11 cellular contexts compared by ENCODE assay signal in genomic region chr7:115217373-115217772, GRCh38.
DNase-seq lines count a peak whose midpoint lies in the region; ATAC-seq and TF ChIP-seq lines count a peak whose summit lies in the region.
"Had no signal": no experiment of that assay in that cellular context is flagged by ENCODE, and none has a peak within 500 bp of the region (broad histone marks: within the 10 kb centered on the region; RNA-seq: fewer than 3 reads in every experiment).

No MANE protein-coding gene starts in this region.

- DNase-seq in SKM-1 (lab: John Stamatoyannopoulos, UW; ENCODE audit: unreplicated experiment) (peak; percentile 3), SKM-1 treated with dmso at 0.1 percent for 144 hours (lab: John Stamatoyannopoulos, UW; ENCODE audit: unreplicated experiment) (no peak), breast epithelium (ENCODE audit: low spot score in 2 of 2) (no peak), pons (ENCODE audit: low spot score) (peak; percentile 3), D341Med (ENCODE audit: low spot score) (no peak), mesendoderm (no peak)
- DNase-seq: activated B cell treated with CpG ODN at 0.5 μM for 24 hours, C1 segment of cervical spinal cord had no signal

- H3K27ac ChIP-seq in breast epithelium = no peak overlapping the region
- no peak overlapping the region for H3K27ac ChIP-seq in mesendoderm (ENCODE audit: low read depth, low read length)

- no peak overlapping the region for H2BK120ac ChIP-seq in mesendoderm (ENCODE audit: low read depth, low read length)

- no peak overlapping the region for H3K4me3 ChIP-seq in breast epithelium
- H3K4me3 ChIP-seq in mesendoderm (ENCODE audit: low read length) = no peak overlapping the region

- no peaks in the 10 kb centered on the region for H3K79me2 ChIP-seq in mesendoderm (ENCODE audit: control insufficient read depth, insufficient read depth, low read length)

- no peak overlapping the region for H2BK5ac ChIP-seq in mesendoderm (ENCODE audit: low read length)

- H3K9ac ChIP-seq in mesendoderm (ENCODE audit: low read length) = no peak overlapping the region

- H3K18ac ChIP-seq in mesendoderm (ENCODE audit: low read length) = no peak overlapping the region

- H4K5ac ChIP-seq in mesendoderm (ENCODE audit: low read length) = no peak overlapping the region

- H3K56ac ChIP-seq in mesendoderm (ENCODE audit: low read length) = no peak overlapping the region

- no peak for TF ChIP-seq POLR2A in breast epithelium (IDR thresholded peaks at IDR 0.05)

- H2BK15ac ChIP-seq in mesendoderm (replicated peaks; ENCODE audit: low read depth) = no peak overlapping the region

- no peaks in the 10 kb centered on the region for H3K79me1 ChIP-seq in mesendoderm (ENCODE audit: low read length)

- peak in 2 of 3 donors; percentile 15 to 27 for TF ChIP-seq CTCF in breast epithelium (IDR thresholded peaks at IDR 0.05)

- H3K9me3 ChIP-seq in breast epithelium = no peaks in the 10 kb centered on the region

- intact Hi-C loops in breast epithelium (cut with DNase I; ENCODE audit: low total_unique reads) = no loop called here

- no peaks in the 10 kb centered on the region for H3K36me3 ChIP-seq in breast epithelium
- H3K36me3 ChIP-seq in mesendoderm (ENCODE audit: control insufficient read depth, insufficient read depth, low read length) = no peaks in the 10 kb centered on the region

- TF ChIP-seq RAD21 in Ishikawa (IDR thresholded peaks at IDR 0.05; ENCODE audit: low read depth) = peak; percentile 23; the same call in 1 of the 2 replicates

- H3K4me2 ChIP-seq in mesendoderm (ENCODE audit: low read length) = no peak overlapping the region

- no peak overlapping the region for H3K4ac ChIP-seq in mesendoderm (ENCODE audit: low read depth, low read length)

- no peaks in the 10 kb centered on the region for H3K4me1 ChIP-seq in breast epithelium
- H3K4me1 ChIP-seq in mesendoderm (ENCODE audit: control insufficient read depth, low read depth, low read length) = no peaks in the 10 kb centered on the region

- 100% methylated on average over 1 of the region's 1 CpG for WGBS in mesendoderm (ENCODE audit: extremely low coverage, insufficient coverage, low lambda C conversion rate)

- no peak overlapping the region for H2AK5ac ChIP-seq in mesendoderm (ENCODE audit: low read length)

- TF ChIP-seq EP300 in Ishikawa (IDR thresholded peaks at IDR 0.05; ENCODE audit: borderline replicate concordance) = no peak

- H3K23ac ChIP-seq in mesendoderm (ENCODE audit: low read length) = no peak overlapping the region

- no peaks in the 10 kb centered on the region for H3K27me3 ChIP-seq in breast epithelium
- no peaks in the 10 kb centered on the region for H3K27me3 ChIP-seq in mesendoderm (ENCODE audit: insufficient read depth, low read length, poor library complexity)

- ATAC-seq in GM19397 (IDR thresholded peaks at IDR 0.05; ENCODE audit: unreplicated experiment) = no peak
- ATAC-seq: esophagus mucosa had no signal

- no peak overlapping the region for H4K8ac ChIP-seq in mesendoderm (ENCODE audit: low read depth, low read length)

TF ChIP-seq in Ishikawa, 13 proteins besides CTCF, POLR2A, EP300 and RAD21:
- no peak for TF ChIP-seq EGR1 (IDR thresholded peaks at IDR 0.05)
TF ChIP-seq in Ishikawa: peak in this region for 0.

Comparison
In these comparisons a context has a peak if more than half of its experiments do, and no peak if none do; other contexts are left out.
1. DNase-seq: peak in SKM-1 (single experiment) and pons (single experiment); none in SKM-1 treated with dmso at 0.1 percent for 144 hours (single experiment), breast epithelium (0 of 2), D341Med (single experiment) and mesendoderm (single experiment).